In genomic region chr12:45720069-45720468, GRCh38 we compare ENCODE assay signal across 19 cellular contexts.
"Had no signal": no experiment of that assay in that cellular context is flagged by ENCODE, and none has a peak within 500 bp of the region (broad histone marks: within the 10 kb centered on the region; RNA-seq: fewer than 3 reads in every experiment).

No MANE protein-coding gene starts in this region.

- ATAC-seq: body of pancreas, esophagus mucosa, upper lobe of right lung had no signal

- H3K27me3 ChIP-seq: body of pancreas, cardiac muscle cell, hepatocyte, neutrophil, ovary, thyroid gland, upper lobe of right lung had no signal

- H3K36me3 ChIP-seq: cardiac muscle cell, left ventricle myocardium inferior, neutrophil, ovary, prostate gland, thyroid gland, upper lobe of right lung had no signal

- H3K4me3 ChIP-seq: body of pancreas, cardiac muscle cell, hepatocyte, left ventricle myocardium inferior, ovary, prostate gland, thyroid gland, upper lobe of right lung had no signal

- H3K9me2 ChIP-seq: SK-N-SH had no signal

- H3K9me3 Mint-ChIP-seq: nephron had no signal

- H3K4me3 Mint-ChIP-seq: nephron had no signal

- H3K4me1 ChIP-seq: prostate gland had no signal

- H3K27ac ChIP-seq: body of pancreas, cardiac muscle cell, hepatocyte, left ventricle myocardium inferior, ovary, prostate gland, thyroid gland, upper lobe of right lung had no signal

- DNase-seq: activated CD4-positive, alpha-beta T cell treated with anti-CD3 and anti-CD28 coated beads, Interleukin-2, amount 50 U/mL, for 4 hours; anterior cingulate cortex; body of pancreas; foreskin melanocyte; left ventricle myocardium inferior; ovary; SK-N-SH; stimulated activated CD4-positive, alpha-beta T cell treated with anti-CD3 and anti-CD28 coated beads, Interleukin-2, amount 100 ng/mL, for 48 hours; stimulated activated CD8-positive, alpha-beta memory T cell treated with anti-CD3 and anti-CD28 coated beads, Interleukin-4, amount 100 ng/mL, for 48 hours; stimulated activated naive CD4-positive, alpha-beta T cell treated with Interleukin-2 at 50 U/mL for 16 hours; substantia nigra; thyroid gland; upper lobe of right lung had no signal

- H2AFZ ChIP-seq: hepatocyte had no signal

- H3K27ac Mint-ChIP-seq: nephron had no signal

- H3K9me3 ChIP-seq: body of pancreas, left ventricle myocardium inferior, neutrophil, ovary, prostate gland, SK-N-SH, thyroid gland, upper lobe of right lung had no signal

- H3K9ac ChIP-seq: SK-N-SH had no signal

- H3K4me2 ChIP-seq: hepatocyte, SK-N-SH had no signal
